In the genomic region with DNA sequence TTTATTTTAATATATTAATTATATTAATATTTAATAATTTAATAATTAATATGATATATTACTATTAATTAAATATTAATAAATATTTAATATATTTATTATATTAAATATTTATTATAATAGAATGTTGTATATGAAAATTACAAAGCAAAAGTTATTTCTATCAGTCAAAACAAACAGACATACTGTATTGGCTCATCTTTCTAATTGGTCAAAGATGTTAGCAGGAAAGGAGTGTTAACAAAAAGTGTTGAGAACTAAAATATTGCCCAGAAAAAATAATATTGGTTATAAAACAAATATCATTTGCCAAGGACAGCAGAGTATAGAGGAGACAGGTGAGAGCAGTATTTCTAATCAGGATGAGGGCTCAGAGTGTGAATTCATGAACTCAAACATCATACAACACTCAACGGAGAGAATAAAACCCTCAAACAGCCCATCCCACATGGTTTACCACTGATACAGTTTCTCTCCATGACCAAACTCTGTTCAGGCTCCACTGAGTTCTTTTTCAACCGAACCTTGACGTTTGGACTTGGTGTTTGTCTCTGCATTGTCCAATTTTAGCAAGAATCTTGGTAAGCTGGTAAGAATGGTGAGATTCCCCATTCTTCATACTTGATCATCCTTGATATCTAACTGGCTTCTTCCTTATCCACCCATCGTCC, we compare ENCODE assay signal across 21 cellular contexts. TPM values are rescaled to one million over a fixed set of nuclear protein-coding genes. Genes with fewer than 3 reads are reported as not detected.
DNase-seq lines count a peak whose midpoint lies in the region; ATAC-seq, FAIRE-seq and TF ChIP-seq lines count a peak whose summit lies in the region.
"Had no signal": no experiment of that assay in that cellular context is flagged by ENCODE, and none has a peak within 500 bp of the region (broad histone marks: within the 10 kb centered on the region; RNA-seq: fewer than 3 reads in every experiment).

No MANE protein-coding gene starts in this region.

- DNase-seq in NCI-H82 (lab: John Stamatoyannopoulos, UW) (peak; percentile 24), NCI-H82 treated with DMSO at 0.1 percent for 48 hours (lab: John Stamatoyannopoulos, UW; ENCODE audit: unreplicated experiment) (no peak), D721Med (ENCODE audit: insufficient read length, low spot score) (no peak), KBM-7 (peak; percentile 23), BE2C (no peak)
- DNase-seq in activated CD8-positive, alpha-beta T cell treated with anti-CD3 and anti-CD28 coated beads, Interleukin-2, amount 10 ng/mL, durations not matched to agents 7 days and 5 days, result no peak
- DNase-seq: CD8-positive, alpha-beta memory T cell; DMS79; GM23248; NCI-H1436 treated with DMSO at 0.1 percent for 48 hours; NCI-H2029; NCI-H2171 treated with DMSO at 0.1 percent for 48 hours; NCI-H446; NCI-H526 treated with DMSO at 0.1 percent for 48 hours; PC-9; SIG-M5 had no signal

- H3K4me1 Mint-ChIP-seq in activated CD8-positive, alpha-beta T cell treated with anti-CD3 and anti-CD28 coated beads, Interleukin-2, amount 10 ng/mL, durations not matched to agents 7 days and 5 days (ENCODE audit: low read depth), result no peaks in the 10 kb centered on the region
- no peaks in the 10 kb centered on the region for H3K4me1 Mint-ChIP-seq in stimulated activated memory B cell treated with anti-CD40 and anti-IgM and Interleukin-4, amounts not matched to agents 10 μg/mL and 1 μg/mL and 100 μg/mL, for 72 hours
- H3K4me1 Mint-ChIP-seq: CD8-positive, alpha-beta memory T cell had no signal

- peaks cover 3% of the 10 kb centered on the region for H3K27me3 Mint-ChIP-seq in activated CD8-positive, alpha-beta T cell treated with anti-CD3 and anti-CD28 coated beads, Interleukin-2, amount 10 ng/mL, durations not matched to agents 7 days and 5 days (ENCODE audit: low read depth)
- H3K27me3 Mint-ChIP-seq in stimulated activated memory B cell treated with anti-CD40 and anti-IgM and Interleukin-4, amounts not matched to agents 10 μg/mL and 1 μg/mL and 100 μg/mL, for 72 hours, result peaks cover 11% of the 10 kb centered on the region

- H3K27me3 ChIP-seq in BE2C, result peaks cover 7% of the 10 kb centered on the region
- H3K27me3 ChIP-seq: BLaER1 treated with 17β-estradiol and CSF1 and Interleukin-3, amounts not matched to agents 10 nM and 100 nM had no signal

- no peaks in the 10 kb centered on the region for H3K4me1 ChIP-seq in BE2C
- H3K4me1 ChIP-seq: BLaER1 treated with 17β-estradiol and CSF1 and Interleukin-3, amounts not matched to agents 10 nM and 100 nM; HAP-1 had no signal

- H3K36me3 ChIP-seq in BE2C, result no peaks in the 10 kb centered on the region
- H3K36me3 ChIP-seq: BLaER1 treated with 17β-estradiol and CSF1 and Interleukin-3, amounts not matched to agents 10 nM and 100 nM; HAP-1 had no signal

- no peak overlapping the region for H3K4me3 Mint-ChIP-seq in activated CD8-positive, alpha-beta T cell treated with anti-CD3 and anti-CD28 coated beads, Interleukin-2, amount 10 ng/mL, durations not matched to agents 7 days and 5 days
- no peak overlapping the region for H3K4me3 Mint-ChIP-seq in stimulated activated memory B cell treated with anti-CD40 and anti-IgM and Interleukin-4, amounts not matched to agents 10 μg/mL and 1 μg/mL and 100 μg/mL, for 72 hours
- H3K4me3 Mint-ChIP-seq: CD8-positive, alpha-beta memory T cell; T-helper 1 cell treated with Interleukin-12 subunit alpha and Interleukin-12 subunit beta and Interleukin-4 antibody, amounts not matched to agents 30 μg/mL and 1 μg/mL, for 36 hours had no signal

- FAIRE-seq in D721Med (lab: Jason Lieb, UNC), result peak; percentile 58

- no peak overlapping the region for H3K27ac Mint-ChIP-seq in activated CD8-positive, alpha-beta T cell treated with anti-CD3 and anti-CD28 coated beads, Interleukin-2, amount 10 ng/mL, durations not matched to agents 7 days and 5 days
- no peak overlapping the region for H3K27ac Mint-ChIP-seq in stimulated activated memory B cell treated with anti-CD40 and anti-IgM and Interleukin-4, amounts not matched to agents 10 μg/mL and 1 μg/mL and 100 μg/mL, for 72 hours
- H3K27ac Mint-ChIP-seq: CD8-positive, alpha-beta memory T cell; T-helper 1 cell treated with Interleukin-12 subunit alpha and Interleukin-12 subunit beta and Interleukin-4 antibody, amounts not matched to agents 30 μg/mL and 1 μg/mL, for 36 hours had no signal

- CTCF ChIA-PET in activated CD8-positive, alpha-beta T cell treated with anti-CD3 and anti-CD28 coated beads, Interleukin-2, amount 10 ng/mL, durations not matched to agents 7 days and 5 days (lab: Charles Lee), result interaction anchor here (5.3 kb wide), 1 partner anchor 8 kb away, joined by 24 read pairs; no protein-coding TSS in a partner anchor

- in situ Hi-C loops in KBM-7 (cut with MboI; ENCODE audit: low pct_unique_long_range_greater_than_20kb, low sequenced_read_pairs), result no loop called here

- POLR2A ChIA-PET in activated CD8-positive, alpha-beta T cell treated with anti-CD3 and anti-CD28 coated beads, Interleukin-2, amount 10 ng/mL, durations not matched to agents 7 days and 5 days (lab: Charles Lee), result no interaction called here

- no peaks in the 10 kb centered on the region for H3K36me3 Mint-ChIP-seq in activated CD8-positive, alpha-beta T cell treated with anti-CD3 and anti-CD28 coated beads, Interleukin-2, amount 10 ng/mL, durations not matched to agents 7 days and 5 days (ENCODE audit: low read depth)
- H3K36me3 Mint-ChIP-seq in stimulated activated memory B cell treated with anti-CD40 and anti-IgM and Interleukin-4, amounts not matched to agents 10 μg/mL and 1 μg/mL and 100 μg/mL, for 72 hours, result no peaks in the 10 kb centered on the region
- H3K36me3 Mint-ChIP-seq: CD8-positive, alpha-beta memory T cell had no signal

- no peak for TF ChIP-seq CTCF in D721Med (IDR thresholded peaks at IDR 0.05; ENCODE audit: insufficient read depth, missing control alignments)
- TF ChIP-seq CTCF in BE2C (IDR thresholded peaks at IDR 0.05; ENCODE audit: low read depth, low read length), result no peak

- no peaks in the 10 kb centered on the region for H3K9me3 Mint-ChIP-seq in activated CD8-positive, alpha-beta T cell treated with anti-CD3 and anti-CD28 coated beads, Interleukin-2, amount 10 ng/mL, durations not matched to agents 7 days and 5 days (ENCODE audit: insufficient read depth)
- peaks cover 3% of the 10 kb centered on the region for H3K9me3 Mint-ChIP-seq in stimulated activated memory B cell treated with anti-CD40 and anti-IgM and Interleukin-4, amounts not matched to agents 10 μg/mL and 1 μg/mL and 100 μg/mL, for 72 hours
- H3K9me3 Mint-ChIP-seq: CD8-positive, alpha-beta memory T cell; T-helper 1 cell treated with Interleukin-12 subunit alpha and Interleukin-12 subunit beta and Interleukin-4 antibody, amounts not matched to agents 30 μg/mL and 1 μg/mL, for 36 hours had no signal

- H3K9me3 ChIP-seq in BE2C, result no peaks in the 10 kb centered on the region
- H3K9me3 ChIP-seq: HAP-1 had no signal

- peak; percentile 47 for ATAC-seq in activated CD8-positive, alpha-beta T cell treated with anti-CD3 and anti-CD28 coated beads, Interleukin-2, amount 10 ng/mL, durations not matched to agents 7 days and 5 days
- no peak for ATAC-seq in stimulated activated memory B cell treated with anti-CD40 and anti-IgM and Interleukin-4, amounts not matched to agents 10 μg/mL and 1 μg/mL and 100 μg/mL, for 72 hours
- ATAC-seq in HG02852 (IDR thresholded peaks at IDR 0.05; ENCODE audit: unreplicated experiment), result no peak

- H3K4me3 ChIP-seq in BE2C (ENCODE audit: low read depth, low read length), result no peak overlapping the region
- H3K4me3 ChIP-seq: BLaER1 treated with 17β-estradiol and CSF1 and Interleukin-3, amounts not matched to agents 10 nM and 100 nM; GM23248; HAP-1; PC-9 had no signal

RNA-seq across cellular contexts. Expression of a gene that starts 58.0 kb away (rescaled TPM):
- not detected for total RNA-seq in activated CD8-positive, alpha-beta T cell treated with anti-CD3 and anti-CD28 coated beads, Interleukin-2, amount 10 ng/mL, durations not matched to agents 7 days and 5 days
- polyA plus RNA-seq in BE2C (2012; ENCODE audit: insufficient read depth, insufficient read length, low read depth), result not detected
- total RNA-seq: CD8-positive, alpha-beta memory T cell had no signal
- polyA plus RNA-seq: CD8-positive, alpha-beta memory T cell had no signal

Comparison
In these comparisons a context has a peak if more than half of its experiments do, and no peak if none do; other contexts are left out.
1. DNase-seq: peak in NCI-H82 (single experiment) and KBM-7 (single experiment); none in NCI-H82 treated with DMSO at 0.1 percent for 48 hours (single experiment), D721Med (single experiment), activated CD8-positive, alpha-beta T cell treated with anti-CD3 and anti-CD28 coated beads, Interleukin-2, amount 10 ng/mL, durations not matched to agents 7 days and 5 days (single experiment) and BE2C (single experiment).